ENCODE assay signal across 9 cellular contexts in genomic region chr13:32426981-32427851, GRCh38. TPM values are rescaled to one million over a fixed set of nuclear protein-coding genes. Genes with fewer than 3 reads are reported as not detected.
DNase-seq lines count a peak whose midpoint lies in the region; ATAC-seq and TF ChIP-seq lines count a peak whose summit lies in the region.
"Had no signal": no experiment of that assay in that cellular context is flagged by ENCODE, and none has a peak within 500 bp of the region (broad histone marks: within the 10 kb centered on the region; RNA-seq: fewer than 3 reads in every experiment).

No MANE protein-coding gene starts in this region.

- no peaks in the 10 kb centered on the region for H3K27me3 ChIP-seq in BLaER1 treated with 17β-estradiol and CSF1 and Interleukin-3, amounts not matched to agents 10 nM and 100 nM
- H3K27me3 ChIP-seq in iPS DF 6.9 (ENCODE audit: control insufficient read depth, insufficient read depth, low read length) (no peaks in the 10 kb centered on the region), gastrocnemius medialis (no peaks in the 10 kb centered on the region)

- peak overlapping the region; percentile 77 to 94 (median 90) for H3K27ac ChIP-seq in BLaER1 treated with 17β-estradiol and CSF1 and Interleukin-3, amounts not matched to agents 10 nM and 100 nM
- H3K27ac ChIP-seq in angular gyrus (ENCODE audit: low read depth, low read length) (peak overlapping the region; percentile 90), iPS DF 6.9 (ENCODE audit: low read length) (no peak overlapping the region), gastrocnemius medialis (peak overlapping the region; percentile 87 to 96 (median 90))

- intact Hi-C loops in gastrocnemius medialis (cut with DNase I; ENCODE audit: low total_unique reads), result loop anchor here (2.0 to 5.0 kb wide), 4 partner anchors 104 to 160 kb away; partner anchors contain the start of genes BRCA2, N4BP2L2, PDS5B and ZAR1L

- peak overlapping the region; percentile 89 to 95 (median 92) for H3K9ac ChIP-seq in BLaER1 treated with 17β-estradiol and CSF1 and Interleukin-3, amounts not matched to agents 10 nM and 100 nM

- H3K4me3 ChIP-seq in BLaER1 treated with 17β-estradiol and CSF1 and Interleukin-3, amounts not matched to agents 10 nM and 100 nM, result peak overlapping the region; percentile 75 to 94 (median 86)
- H3K4me3 ChIP-seq in iPS DF 6.9 (ENCODE audit: low read length) (peak overlapping the region; percentile 86), gastrocnemius medialis (peak overlapping the region; percentile 65 to 96 (median 82))
- H3K4me3 ChIP-seq: K562 had no signal

- peak; percentile 14 to 32 for TF ChIP-seq POLR2A in gastrocnemius medialis (IDR thresholded peaks at IDR 0.05)

- ATAC-seq in HG03457 (IDR thresholded peaks at IDR 0.05; ENCODE audit: unreplicated experiment), result peak; percentile 15
- ATAC-seq in gastrocnemius medialis, result peak; percentile 40 to 53
- no peak for ATAC-seq in GM18519 (IDR thresholded peaks at IDR 0.05; ENCODE audit: low FRiP score, unreplicated experiment)
- ATAC-seq: K562 had no signal

- peaks cover 0 to 7% (median 0%) of the 10 kb centered on the region in 11 experiments; a peak in 2 of 22 replicates for H3K9me3 ChIP-seq in BLaER1 treated with 17β-estradiol and CSF1 and Interleukin-3, amounts not matched to agents 10 nM and 100 nM (replicated peaks in 1 of 11)
- H3K9me3 ChIP-seq in iPS DF 6.9 (ENCODE audit: control insufficient read depth, insufficient read depth, low read length), result no peaks in the 10 kb centered on the region
- no peaks in the 10 kb centered on the region for H3K9me3 ChIP-seq in gastrocnemius medialis

- peaks cover 43 to 55% (median 51%) of the 10 kb centered on the region in 10 experiments for H3K4me1 ChIP-seq in BLaER1 treated with 17β-estradiol and CSF1 and Interleukin-3, amounts not matched to agents 10 nM and 100 nM
- H3K4me1 ChIP-seq in iPS DF 6.9 (ENCODE audit: control insufficient read depth, insufficient read depth, low read length), result no peaks in the 10 kb centered on the region
- peaks cover 17 to 18% of the 10 kb centered on the region in 2 donors for H3K4me1 ChIP-seq in gastrocnemius medialis

- H3K36me3 ChIP-seq in BLaER1 treated with 17β-estradiol and CSF1 and Interleukin-3, amounts not matched to agents 10 nM and 100 nM, result peaks cover 0 to 22% (median 15%) of the 10 kb centered on the region in 11 experiments; a peak in 14 of 22 replicates
- H3K36me3 ChIP-seq in iPS DF 6.9 (ENCODE audit: control insufficient read depth, insufficient read depth, low read length) (no peaks in the 10 kb centered on the region), gastrocnemius medialis (no peaks in the 10 kb centered on the region)

- peaks cover 0 to 36% (median 0%) of the 10 kb centered on the region in 11 experiments; a peak in 2 of 22 replicates for H4K20me1 ChIP-seq in BLaER1 treated with 17β-estradiol and CSF1 and Interleukin-3, amounts not matched to agents 10 nM and 100 nM

- WGBS in iPS DF 6.9 (ENCODE audit: insufficient coverage, insufficient read length), result no CpG with 5 or more reads among the region's 90 CpGs

- DNase-seq in GM19238 (ENCODE audit: insufficient read length, low spot score), result peak; percentile 23
- peak; percentile 31 to 63 (median 58) for DNase-seq in T-helper 1 cell
- no peak for DNase-seq in iPS DF 6.9 (ENCODE audit: low read depth, low spot score)
- peak; percentile 17 to 54 for DNase-seq in gastrocnemius medialis

- peak overlapping the region; percentile 76 to 97 (median 93) for H3K4me2 ChIP-seq in BLaER1 treated with 17β-estradiol and CSF1 and Interleukin-3, amounts not matched to agents 10 nM and 100 nM

- TF ChIP-seq CTCF in gastrocnemius medialis (IDR thresholded peaks at IDR 0.05 in 4 of 5, conservative IDR thresholded peaks at IDR 0.05 in 1 of 5), result no peak

- in situ Hi-C loops in gastrocnemius medialis (cut with MboI; ENCODE audit: low sequenced_read_pairs in 4 of 4), result no loop called here

RNA-seq across cellular contexts. Expression of gene N4BP2L1, which starts 0.7 kb away (rescaled TPM):
- 1 to 10 TPM; 6.5 to 10.0 (median 7.2) TPM for total RNA-seq in gastrocnemius medialis
